Comparison of ENCODE assay signal across 8 cellular contexts in genomic region chr6:125789576-125790402, GRCh38. TPM values are rescaled to one million over a fixed set of nuclear protein-coding genes. Genes with fewer than 3 reads are reported as not detected.
A peak's percentile ranks its signal among the peaks of the same experiment; 100 is the strongest.
DNase-seq lines count a peak whose midpoint lies in the region; ATAC-seq, FAIRE-seq and TF ChIP-seq lines count a peak whose summit lies in the region.

No MANE protein-coding gene starts in this region.

- POLR2A ChIA-PET in activated CD4-positive, alpha-beta memory T cell treated with anti-CD3 and anti-CD28 coated beads for 36 hours (lab: Charles Lee) = interaction anchor here (0.8 to 3.7 kb wide), 11 partner anchors 8 to 488 kb away, joined by 3 to 101 read pairs (median 6); partner anchors contain the start of genes HDDC2, HINT3 and TRMT11
- POLR2A ChIA-PET in H1 (lab: Charles Lee; ENCODE audit: partially characterized antibody) = interaction anchor here (0.5 to 3.2 kb wide), 13 partner anchors 9 to 488 kb away, joined by 3 to 66 read pairs (median 5); partner anchors contain the start of genes HDDC2 and TRMT11

- peaks cover 15% of the 10 kb centered on the region for H3K36me3 Mint-ChIP-seq in activated CD4-positive, alpha-beta memory T cell treated with anti-CD3 and anti-CD28 coated beads for 36 hours

- H3K4me3 ChIP-seq in H1 (ENCODE audit: extremely low read depth in 1 of 4, insufficient read depth in 2 of 4, low read depth in 3 of 4, low read length in 4 of 4) (peak overlapping the region; percentile 66 to 84 (median 74)), mesodermal cell (ENCODE audit: extremely low read depth, insufficient read depth, low read length, poor library complexity, severe bottlenecking) (peak overlapping the region; percentile 83), subcutaneous abdominal adipose tissue (ENCODE audit: low read depth in 1 of 5, low read length in 5 of 5) (peak overlapping the region; percentile 74 to 93 (median 81))

- H3K27me3 Mint-ChIP-seq in activated CD4-positive, alpha-beta memory T cell treated with anti-CD3 and anti-CD28 coated beads for 36 hours = no peaks in the 10 kb centered on the region

- H3K9me3 Mint-ChIP-seq in activated CD4-positive, alpha-beta memory T cell treated with anti-CD3 and anti-CD28 coated beads for 36 hours = no peaks in the 10 kb centered on the region

- no peak for FAIRE-seq in H1 (lab: Jason Lieb, UNC)

- H3K27me3 ChIP-seq in H1 (replicated peaks in 1 of 4; ENCODE audit: control insufficient read depth in 3 of 4, extremely low read depth in 1 of 4, insufficient read depth in 3 of 4, low read length in 3 of 4) (no peaks in the 10 kb centered on the region; a peak in 1 of 7 replicates), subcutaneous abdominal adipose tissue (ENCODE audit: control insufficient read depth in 5 of 5, insufficient read depth in 4 of 5, low read length in 5 of 5) (no peaks in the 10 kb centered on the region)

- H3K14ac ChIP-seq in H1 (ENCODE audit: insufficient read length) = no peak overlapping the region

- H3K79me2 ChIP-seq in H1 (ENCODE audit: control insufficient read depth in 1 of 2, insufficient read depth in 2 of 2, low read length in 2 of 2) = 0 out of 4 replicates have a peak, but pooled peaks cover 0 to 5% of the 10 kb centered on the region in 2 experiments

- peak overlapping the region; percentile 96 for H3K27ac Mint-ChIP-seq in activated CD4-positive, alpha-beta memory T cell treated with anti-CD3 and anti-CD28 coated beads for 36 hours

- no peaks in the 10 kb centered on the region for H3K9me3 ChIP-seq in H1 (ENCODE audit: insufficient read depth in 2 of 2, low read depth in 1 of 2, low read length in 1 of 2)
- no peaks in the 10 kb centered on the region for H3K9me3 ChIP-seq in mesodermal cell (ENCODE audit: control insufficient read depth, low read length)
- H3K9me3 ChIP-seq in subcutaneous abdominal adipose tissue (ENCODE audit: control insufficient read depth in 5 of 5, low read length in 5 of 5) = no peaks in the 10 kb centered on the region

- TF ChIP-seq POLR2A in H1 (IDR thresholded peaks at IDR 0.05; ENCODE audit: control extremely low read depth in 1 of 2, low read depth in 2 of 2, low read length in 2 of 2) = no peak

- H2BK12ac ChIP-seq in H1 (ENCODE audit: low read depth, low read length) = no peak overlapping the region

- peak overlapping the region; percentile 52 to 73 (median 58) for H3K9ac ChIP-seq in H1 (replicated peaks in 1 of 4; ENCODE audit: extremely low read depth in 1 of 4, low read depth in 3 of 4, low read length in 3 of 4)
- peak overlapping the region; percentile 66 to 85 (median 83) for H3K9ac ChIP-seq in subcutaneous abdominal adipose tissue (ENCODE audit: low read length in 5 of 5)

- H3K18ac ChIP-seq in H1 (ENCODE audit: extremely low read depth, low read length) = peak overlapping the region; percentile 95

- TF ChIP-seq RAD21 in H1 (IDR thresholded peaks at IDR 0.05 in 1 of 2, conservative IDR thresholded peaks at IDR 0.05 in 1 of 2; ENCODE audit: low read depth in 2 of 2, low read length in 2 of 2) = no peak

- no peak overlapping the region for H2BK120ac ChIP-seq in H1 (replicated peaks; ENCODE audit: low read depth, low read length)

- no peaks in the 10 kb centered on the region for H3K79me1 ChIP-seq in H1 (ENCODE audit: low read depth, low read length)

- no peak overlapping the region for H3K23ac ChIP-seq in H1 (ENCODE audit: insufficient read length)

- no peak overlapping the region for H4K8ac ChIP-seq in H1 (ENCODE audit: extremely low read depth, insufficient read depth, low read length)

- H4K5ac ChIP-seq in H1 (ENCODE audit: insufficient read length, low read depth, low read length) = peak overlapping the region; percentile 11

- peak overlapping the region; percentile 82 for H3K4me3 Mint-ChIP-seq in activated CD4-positive, alpha-beta memory T cell treated with anti-CD3 and anti-CD28 coated beads for 36 hours

- CTCF ChIA-PET in activated CD4-positive, alpha-beta memory T cell treated with anti-CD3 and anti-CD28 coated beads for 36 hours (lab: Charles Lee) = interaction anchor here (0.6 to 6.0 kb wide), 28 partner anchors 8 to 1477 kb away, joined by 3 to 106 read pairs (median 6); partner anchors contain the start of genes HDDC2, HINT3, RNF146 and TRMT11
- CTCF ChIA-PET in H1 (lab: Charles Lee; ENCODE audit: partially characterized antibody) = interaction anchor here (0.6 to 6.2 kb wide), 25 partner anchors 9 to 918 kb away, joined by 3 to 77 read pairs (median 4); partner anchors contain the start of genes HDDC2 and HINT3

- H2BK5ac ChIP-seq in H1 (ENCODE audit: low read depth, low read length) = peak overlapping the region; percentile 69; the same call in 1 of the 2 replicates

- ATAC-seq in GM18868 (IDR thresholded peaks at IDR 0.05; ENCODE audit: unreplicated experiment) = peak; percentile 24
- peak; percentile 30 for ATAC-seq in HG03159 (IDR thresholded peaks at IDR 0.05; ENCODE audit: unreplicated experiment)

- H4K91ac ChIP-seq in H1 (replicated peaks; ENCODE audit: insufficient read length, low read length) = no peak overlapping the region

- H2BK15ac ChIP-seq in H1 (ENCODE audit: low read length) = no peak overlapping the region

- peak overlapping the region; percentile 89 for H2AFZ ChIP-seq in H1 (ENCODE audit: low read length)

- peaks cover 48% of the 10 kb centered on the region for H3K4me1 Mint-ChIP-seq in activated CD4-positive, alpha-beta memory T cell treated with anti-CD3 and anti-CD28 coated beads for 36 hours (ENCODE audit: low read depth)

- TF ChIP-seq CTCF in H1 (IDR thresholded peaks at IDR 0.05; ENCODE audit: control extremely low read depth in 1 of 3, insufficient read depth in 1 of 3, low read depth in 1 of 3, low read length in 3 of 3) = no peak

- H2BK20ac ChIP-seq in H1 (ENCODE audit: low read length) = no peak overlapping the region

- H3K4me2 ChIP-seq in H1 (ENCODE audit: insufficient read depth in 1 of 2, low read depth in 2 of 2, low read length in 2 of 2) = peak overlapping the region; percentile 73 to 89

- no peak overlapping the region for H3K4ac ChIP-seq in H1 (replicated peaks; ENCODE audit: insufficient read length, low read depth, low read length)

- 11% methylated on average over 21 of the region's 21 CpGs; no CpG with 5 or more reads in 1 of the 2 experiments for WGBS in H1 (ENCODE audit: extremely low coverage in 1 of 2, insufficient coverage in 1 of 2, insufficient read length in 1 of 2, insufficient replicate concordance in 2 of 2, low coverage in 1 of 2, low lambda C conversion rate in 2 of 2, missing lambda C conversion rate in 1 of 2), 2 experiments
- WGBS in mesodermal cell (ENCODE audit: insufficient coverage in 2 of 2), 2 experiments = 19 to 22% methylated on average over 15 to 17 of the region's 21 CpGs

- H3K4me1 ChIP-seq in H1 (replicated peaks in 1 of 4; ENCODE audit: control insufficient read depth in 3 of 4, insufficient read depth in 4 of 4, low read length in 3 of 4) = peaks cover 2 to 10% (median 4%) of the 10 kb centered on the region in 4 experiments; a peak in 4 of 7 replicates
- peaks cover 8% of the 10 kb centered on the region for H3K4me1 ChIP-seq in mesodermal cell (ENCODE audit: control insufficient read depth, insufficient read depth, low read length, poor library complexity, severe bottlenecking)
- H3K4me1 ChIP-seq in subcutaneous abdominal adipose tissue (ENCODE audit: control insufficient read depth in 5 of 5, insufficient read depth in 5 of 5, low read length in 5 of 5) = peaks cover 12 to 56% (median 53%) of the 10 kb centered on the region in 5 donors

- H4K20me1 ChIP-seq in H1 (replicated peaks in 1 of 2; ENCODE audit: control insufficient read depth in 1 of 2, insufficient read depth in 2 of 2, low read length in 2 of 2) = no peaks in the 10 kb centered on the region

- peak overlapping the region; percentile 18; the same call in 1 of the 2 replicates for H2AK5ac ChIP-seq in H1 (ENCODE audit: low read depth, low read length)

- DNase-seq in AG08395 (ENCODE audit: low spot score) (peak; percentile 37), NCI-H345 treated with DMSO at 0.1 percent for 48 hours (lab: John Stamatoyannopoulos, UW; ENCODE audit: unreplicated experiment) (peak; percentile 74), H1 (ENCODE audit: low read depth in 1 of 2, low spot score in 2 of 2) (peak in 1 of 2 experiments; percentile 79)
- peak; percentile 64 for DNase-seq in activated CD4-positive, alpha-beta memory T cell treated with anti-CD3 and anti-CD28 coated beads for 36 hours

- peaks cover 11% of the 10 kb centered on the region for H3K23me2 ChIP-seq in H1 (ENCODE audit: low read depth, low read length)

- no peak overlapping the region for H3K56ac ChIP-seq in H1 (replicated peaks; ENCODE audit: insufficient read length, low read depth, low read length)

- TF ChIP-seq EP300 in H1 (IDR thresholded peaks at IDR 0.05; ENCODE audit: borderline replicate concordance in 1 of 2, low read depth in 2 of 2, low read length in 2 of 2) = no peak

- H3K36me3 ChIP-seq in H1 (ENCODE audit: control insufficient read depth in 2 of 4, insufficient read depth in 4 of 4, low read length in 3 of 4) (no peaks in the 10 kb centered on the region), mesodermal cell (ENCODE audit: control insufficient read depth, insufficient read depth, low read length) (no peaks in the 10 kb centered on the region), subcutaneous abdominal adipose tissue (ENCODE audit: control insufficient read depth in 5 of 5, insufficient read depth in 5 of 5, low read length in 5 of 5) (no peaks in the 10 kb centered on the region)

- no peak overlapping the region; the same call in 1 of the 2 replicates for H3K27ac ChIP-seq in H1 (ENCODE audit: low read depth, low read length)
- H3K27ac ChIP-seq in mesodermal cell (ENCODE audit: low read depth, low read length, severe bottlenecking) = peak overlapping the region; percentile 75
- H3K27ac ChIP-seq in subcutaneous abdominal adipose tissue (ENCODE audit: low read depth, low read length) = peak overlapping the region; percentile 93

- intact Hi-C loops in activated CD4-positive, alpha-beta memory T cell treated with anti-CD3 and anti-CD28 coated beads for 36 hours (cut with micrococcal nuclease) = loop anchor here (1.0 to 10.0 kb wide), 4 partner anchors 8 to 1505 kb away; partner anchors contain the start of gene HINT3

RNA-seq across cellular contexts. Expression of gene NCOA7, which starts 1.0 kb away (rescaled TPM):
- total RNA-seq in activated CD4-positive, alpha-beta memory T cell treated with anti-CD3 and anti-CD28 coated beads for 36 hours = 10 to 100 TPM; 42.3 to 43.4 TPM
- total RNA-seq in H1 (2021; fragmentation: NEBNext Ultra II Directional; extraction: Animal tissue kit (Norgen Biotek cat#: 25700)) = 10.3 and 10.7 TPM in 2 replicates
- 2.0 and 2.6 TPM in 2 replicates for polyA plus RNA-seq in H1 (2011; rRNA removed)
- 4.1 TPM for polyA plus RNA-seq in H1 (2011; cell fraction: cytosol; rRNA removed)
- polyA plus RNA-seq in H1 (2011; cell fraction: nucleus; rRNA removed) = 6.6 TPM
- polyA plus RNA-seq in H1 (2012, experiment 1 of 2) = 5.3 to 12.3 TPM (median 5.7 TPM) in 4 replicates
- 0.34 TPM for polyA plus RNA-seq in H1 (2012, experiment 2 of 2)
- 7.8 TPM for polyA plus RNA-seq in H1 (2013, experiment 1 of 2)
- polyA plus RNA-seq in H1 (2013, experiment 2 of 2) = 6.5 TPM
- polyA minus RNA-seq in H1 (2011; rRNA and poly(A)+ RNA removed) = 19.8 and 24.2 TPM in 2 replicates
- 7.0 TPM for polyA minus RNA-seq in H1 (2011; cell fraction: cytosol; rRNA and poly(A)+ RNA removed)
- polyA minus RNA-seq in H1 (2011; cell fraction: nucleus; rRNA and poly(A)+ RNA removed) = 12.3 TPM
- polyA plus RNA-seq in mesodermal cell (2013, experiment 1 of 2) = 6.9 TPM
- polyA plus RNA-seq in mesodermal cell (2013, experiment 2 of 2) = 7.9 TPM

RNA-seq across cellular contexts. Expression of gene HEY2, which starts 40.4 kb away (rescaled TPM):
- not detected for total RNA-seq in activated CD4-positive, alpha-beta memory T cell treated with anti-CD3 and anti-CD28 coated beads for 36 hours
- total RNA-seq in H1 (2021; fragmentation: NEBNext Ultra II Directional; extraction: Animal tissue kit (Norgen Biotek cat#: 25700)) = 16.2 and 17.7 TPM in 2 replicates
- 9.1 and 12.6 TPM in 2 replicates for polyA plus RNA-seq in H1 (2011; rRNA removed)
- polyA plus RNA-seq in H1 (2011; cell fraction: cytosol; rRNA removed) = 7.7 TPM
- 8.0 TPM for polyA plus RNA-seq in H1 (2011; cell fraction: nucleus; rRNA removed)
- 6.4 to 8.2 TPM (median 7.2 TPM) in 4 replicates for polyA plus RNA-seq in H1 (2012, experiment 1 of 2)
- polyA plus RNA-seq in H1 (2012, experiment 2 of 2) = 6.0 TPM
- polyA plus RNA-seq in H1 (2013, experiment 1 of 2) = 10.8 TPM
- 11.3 TPM for polyA plus RNA-seq in H1 (2013, experiment 2 of 2)
- polyA minus RNA-seq in H1 (2011; rRNA and poly(A)+ RNA removed) = 4.2 TPM in 2 replicates
- 7.3 TPM for polyA minus RNA-seq in H1 (2011; cell fraction: cytosol; rRNA and poly(A)+ RNA removed)
- 6.2 TPM for polyA minus RNA-seq in H1 (2011; cell fraction: nucleus; rRNA and poly(A)+ RNA removed)
- 57.0 TPM for polyA plus RNA-seq in mesodermal cell (2013, experiment 1 of 2)
- polyA plus RNA-seq in mesodermal cell (2013, experiment 2 of 2) = 56.2 TPM

Comparison
In these comparisons a context has a peak if more than half of its experiments do, and no peak if none do; other contexts are left out.
1. RNA of gene HEY2, which starts 40.4 kb away (total RNA-seq): 16.2 to 17.7 TPM in H1; not detected in activated CD4-positive, alpha-beta memory T cell treated with anti-CD3 and anti-CD28 coated beads for 36 hours; every median in the first group is over 10 times any median in the second.
2. Peak in every context shown above with its lines, with median percentiles within 50 percentile points of each other: H3K4me3 ChIP-seq.